In genomic region chr12:3055712-3056467, GRCh38 we compare ENCODE assay signal across 17 cellular contexts. TPM values are rescaled to one million over a fixed set of nuclear protein-coding genes. Genes with fewer than 3 reads are reported as not detected.
DNase-seq lines count a peak whose midpoint lies in the region; ATAC-seq and TF ChIP-seq lines count a peak whose summit lies in the region.
"Had no signal": no experiment of that assay in that cellular context is flagged by ENCODE, and none has a peak within 500 bp of the region (broad histone marks: within the 10 kb centered on the region; RNA-seq: fewer than 3 reads in every experiment).

No MANE protein-coding gene starts in this region.

- no peak overlapping the region for H2BK12ac ChIP-seq in mesenchymal stem cell (ENCODE audit: low read length in 2 of 2)

- H3K14ac ChIP-seq in mesenchymal stem cell (ENCODE audit: low read length in 2 of 2): no peak overlapping the region

- no peak overlapping the region for H2AK5ac ChIP-seq in mesenchymal stem cell (ENCODE audit: low read length, severe bottlenecking)

- H3K36me3 ChIP-seq in mesenchymal stem cell (ENCODE audit: control insufficient read depth in 1 of 2, insufficient read depth in 2 of 2, low read depth in 1 of 2, low read length in 2 of 2) (no peaks in the 10 kb centered on the region), tibial nerve (no peaks in the 10 kb centered on the region)
- H3K36me3 ChIP-seq: colonic mucosa, HAP-1 had no signal

- no peak for TF ChIP-seq POLR2A in tibial nerve (IDR thresholded peaks at IDR 0.05)

- H3K4me1 ChIP-seq in mesenchymal stem cell (ENCODE audit: control insufficient read depth, insufficient read depth, low read depth, low read length): peaks cover 10% of the 10 kb centered on the region
- H3K4me1 ChIP-seq in tibial nerve: peaks cover 0 to 6% (median 0%) of the 10 kb centered on the region in 4 donors
- H3K4me1 ChIP-seq: colonic mucosa, HAP-1, psoas muscle had no signal

- no peak for ATAC-seq in stimulated activated naive CD8-positive, alpha-beta T cell treated with anti-CD3 and anti-CD28 coated beads, Interleukin-15, Interleukin-2, amounts not matched to agents 100 U/mL and 50 U/mL, for 24 hours
- no peak for ATAC-seq in HG02840 (IDR thresholded peaks at IDR 0.05; ENCODE audit: low FRiP score, unreplicated experiment)
- ATAC-seq: psoas muscle; stimulated activated naive B cell treated with anti-CD40 and anti-IgM and Interleukin-4, amounts not matched to agents 10 μg/mL and 1 μg/mL and 100 μg/mL, for 72 hours had no signal

- no peak overlapping the region for H2BK5ac ChIP-seq in mesenchymal stem cell (ENCODE audit: low read depth, low read length, poor library complexity, severe bottlenecking)

- TF ChIP-seq CTCF in brain (conservative IDR thresholded peaks at IDR 0.05) (no peak), tibial nerve (IDR thresholded peaks at IDR 0.05) (no peak)

- no peak overlapping the region for H2AFZ ChIP-seq in mesenchymal stem cell (ENCODE audit: low read depth, low read length)

- H4K8ac ChIP-seq in mesenchymal stem cell (ENCODE audit: low read length): no peak overlapping the region

- H3K4me3 ChIP-seq in mesenchymal stem cell (ENCODE audit: insufficient read depth in 1 of 2, low read depth in 1 of 2, low read length in 2 of 2) (no peak overlapping the region), tibial nerve (no peak overlapping the region)
- H3K4me3 ChIP-seq: colonic mucosa, HAP-1, psoas muscle had no signal

- peak overlapping the region; percentile 41 for H2BK15ac ChIP-seq in mesenchymal stem cell (ENCODE audit: low read depth, poor library complexity, severe bottlenecking)

- 85% methylated on average over 6 of the region's 8 CpGs for whole genome bisulfite sequencing in mesenchymal stem cell
- 57 to 62% methylated on average over 8 of the region's 8 CpGs for WGBS in tibial nerve, 2 donors

- peak overlapping the region in 3 of 5 experiments; percentile 69 to 84 (median 82) for H3K27ac Mint-ChIP-seq in brain
- H3K27ac Mint-ChIP-seq: CD4-positive, CD25-positive, alpha-beta regulatory T cell; memory B cell; stimulated activated naive B cell treated with anti-CD40 and anti-IgM and Interleukin-4, amounts not matched to agents 10 μg/mL and 1 μg/mL and 100 μg/mL, for 72 hours had no signal

- no peaks in the 10 kb centered on the region for H3K79me1 ChIP-seq in mesenchymal stem cell (replicated peaks; ENCODE audit: low read length, poor library complexity, severe bottlenecking)

- no peak overlapping the region for H4K91ac ChIP-seq in mesenchymal stem cell (ENCODE audit: low read length)

- no peak for TF ChIP-seq RAD21 in Ishikawa (IDR thresholded peaks at IDR 0.05; ENCODE audit: low read depth)

- H3K4me1 Mint-ChIP-seq in brain: peaks cover 16% of the 10 kb centered on the region
- H3K4me1 Mint-ChIP-seq: CD4-positive, CD25-positive, alpha-beta regulatory T cell had no signal

- H3K4me3 Mint-ChIP-seq in brain: peak overlapping the region in 1 of 5 experiments; percentile 40
- H3K4me3 Mint-ChIP-seq: CD4-positive, CD25-positive, alpha-beta regulatory T cell; memory B cell; stimulated activated naive B cell treated with anti-CD40 and anti-IgM and Interleukin-4, amounts not matched to agents 10 μg/mL and 1 μg/mL and 100 μg/mL, for 72 hours had no signal

- no peaks in the 10 kb centered on the region for H3K36me3 Mint-ChIP-seq in brain
- H3K36me3 Mint-ChIP-seq: CD4-positive, CD25-positive, alpha-beta regulatory T cell; memory B cell; stimulated activated naive B cell treated with anti-CD40 and anti-IgM and Interleukin-4, amounts not matched to agents 10 μg/mL and 1 μg/mL and 100 μg/mL, for 72 hours had no signal

- no peak overlapping the region for H3K18ac ChIP-seq in mesenchymal stem cell (ENCODE audit: low read depth in 1 of 2, low read length in 2 of 2)

- H3K27me3 Mint-ChIP-seq in brain: peaks cover 17% of the 10 kb centered on the region

- TF ChIP-seq EP300 in Ishikawa (IDR thresholded peaks at IDR 0.05; ENCODE audit: borderline replicate concordance): no peak
- TF ChIP-seq EP300 in tibial nerve (IDR thresholded peaks at IDR 0.05): no peak

- no peak overlapping the region for H3K4ac ChIP-seq in mesenchymal stem cell (ENCODE audit: low read depth in 1 of 2, low read length in 2 of 2)

- DNase-seq in mesenchymal stem cell (no peak), tibial nerve (ENCODE audit: low spot score in 2 of 2) (no peak), globus pallidus (ENCODE audit: low spot score) (no peak)
- no peak for DNase-seq in stimulated activated naive CD8-positive, alpha-beta T cell treated with anti-CD3 and anti-CD28 coated beads, Interleukin-15, Interleukin-2, amounts not matched to agents 100 U/mL and 50 U/mL, for 24 hours
- DNase-seq: CD4-positive, CD25-positive, alpha-beta regulatory T cell; colonic mucosa; GDM1; hypothalamus; psoas muscle; stimulated activated CD4-positive, alpha-beta T cell treated with anti-CD3 and anti-CD28 coated beads, Interleukin-2, amount 100 ng/mL, for 48 hours; stimulated activated naive B cell treated with anti-CD40 and anti-IgM and Interleukin-4, amounts not matched to agents 10 μg/mL and 1 μg/mL and 100 μg/mL, for 72 hours had no signal

- H3K9me3 ChIP-seq in mesenchymal stem cell (ENCODE audit: control insufficient read depth, low read length) (no peaks in the 10 kb centered on the region), tibial nerve (no peaks in the 10 kb centered on the region)
- H3K9me3 ChIP-seq: colonic mucosa, HAP-1, psoas muscle had no signal

- peak overlapping the region; percentile 47 for H3K9ac ChIP-seq in mesenchymal stem cell (ENCODE audit: low read length)

- H3K27me3 ChIP-seq in mesenchymal stem cell (ENCODE audit: control insufficient read depth in 1 of 2, insufficient read depth in 1 of 2, low read length in 2 of 2): no peaks in the 10 kb centered on the region
- H3K27me3 ChIP-seq in tibial nerve: no peaks in the 10 kb centered on the region
- H3K27me3 ChIP-seq: colonic mucosa had no signal

- H3K27ac ChIP-seq in mesenchymal stem cell (ENCODE audit: low read length, poor library complexity, severe bottlenecking) (no peak overlapping the region), tibial nerve (peak overlapping the region in 3 of 4 donors; percentile 37 to 70 (median 49))
- H3K27ac ChIP-seq: colonic mucosa, HL-60 had no signal

- no peak overlapping the region for H3K4me2 ChIP-seq in mesenchymal stem cell (ENCODE audit: low read length, poor library complexity, severe bottlenecking)

- H3K9me3 Mint-ChIP-seq in brain: peaks cover 0 to 6% (median 0%) of the 10 kb centered on the region in 5 experiments
- H3K9me3 Mint-ChIP-seq: memory B cell; stimulated activated naive B cell treated with anti-CD40 and anti-IgM and Interleukin-4, amounts not matched to agents 10 μg/mL and 1 μg/mL and 100 μg/mL, for 72 hours had no signal

- no peak overlapping the region for H3K23ac ChIP-seq in mesenchymal stem cell (ENCODE audit: low read length in 2 of 2)

- H2BK120ac ChIP-seq in mesenchymal stem cell (ENCODE audit: low read depth, low read length): no peak overlapping the region

TF ChIP-seq in Ishikawa, 13 proteins besides CTCF, POLR2A, EP300 and RAD21:
- TF ChIP-seq TEAD4 (IDR thresholded peaks at IDR 0.05): 0 out of 2 replicates have a peak, but pooled peaks have one; percentile 43
- no peak for TF ChIP-seq TCF12 (IDR thresholded peaks at IDR 0.05; ENCODE audit: low read depth)
- TF ChIP-seq FOXM1 (IDR thresholded peaks at IDR 0.05; ENCODE audit: borderline replicate concordance, low read depth): no peak

RNA-seq across cellular contexts. Expression of gene TSPAN9, which starts 21.3 kb away (rescaled TPM):
- 9.1 TPM for polyA plus RNA-seq in brain (ENCODE audit: insufficient read depth, low read depth, low replicate concordance)
- polyA plus RNA-seq in mesenchymal stem cell (2013, experiment 1 of 2): 22.0 TPM
- polyA plus RNA-seq in mesenchymal stem cell (2013, experiment 2 of 2): 21.7 TPM
- total RNA-seq in tibial nerve: 10 to 100 TPM; 15.7 to 32.6 (median 26.2) TPM
